Comparison of ENCODE assay signal across 8 cellular contexts in genomic region chr1:207828485-207829158, GRCh38.
DNase-seq lines count a peak whose midpoint lies in the region; ATAC-seq and TF ChIP-seq lines count a peak whose summit lies in the region.

No MANE protein-coding gene starts in this region.

- WGBS in SK-N-SH (ENCODE audit: low lambda C conversion rate): 79% methylated on average over 2 of the region's 2 CpGs
- WGBS in heart left ventricle, 4 donors: 38 to 66% (median 50%) methylated on average over 2 of the region's 2 CpGs

- peaks cover 2% of the 10 kb centered on the region for H3K36me3 Mint-ChIP-seq in progenitor cell of endocrine pancreas (ENCODE audit: insufficient read depth)

- no peaks in the 10 kb centered on the region for H3K27me3 Mint-ChIP-seq in progenitor cell of endocrine pancreas

- H3K4me1 Mint-ChIP-seq in progenitor cell of endocrine pancreas (ENCODE audit: low read depth): peaks cover 28% of the 10 kb centered on the region

- H3K27ac Mint-ChIP-seq in progenitor cell of endocrine pancreas: no peak overlapping the region

- intact Hi-C loops in heart left ventricle (cut with DNase I): loop anchor here (1.0 to 10.0 kb wide), 6 partner anchors 38 to 136 kb away; no protein-coding TSS in a partner anchor

- H3K79me2 ChIP-seq in SK-N-SH (ENCODE audit: insufficient read depth): no peaks in the 10 kb centered on the region

- peaks cover 0 to 5% of the 10 kb centered on the region in 2 experiments for H3K36me3 ChIP-seq in SK-N-SH (replicated peaks in 1 of 2; ENCODE audit: control insufficient read depth in 1 of 2, insufficient read depth in 2 of 2, low read length in 1 of 2)
- no peaks in the 10 kb centered on the region for H3K36me3 ChIP-seq in heart left ventricle

- TF ChIP-seq RAD21 in SK-N-SH (IDR thresholded peaks at IDR 0.05; ENCODE audit: low read length): peak; percentile 80

- CTCF ChIA-PET in SK-N-SH (lab: Yijun Ruan, JAX): interaction anchor here (0.9 to 7.0 kb wide), 15 partner anchors 10 to 134 kb away, joined by 3 to 82 read pairs (median 6); no protein-coding TSS in a partner anchor

- H3K4me2 ChIP-seq in SK-N-SH: no peak overlapping the region

- H3K4me3 ChIP-seq in SK-N-SH (ENCODE audit: low read depth in 2 of 2, low read length in 1 of 2) (no peak overlapping the region), heart left ventricle (no peak overlapping the region)

- ATAC-seq in GM21423 (IDR thresholded peaks at IDR 0.05; ENCODE audit: unreplicated experiment): peak; percentile 15
- ATAC-seq in heart left ventricle: peak; percentile 26 to 61 (median 58)
- no peak for ATAC-seq in HG03520 (IDR thresholded peaks at IDR 0.05; ENCODE audit: unreplicated experiment)

- POLR2A ChIA-PET in SK-N-SH (lab: Yijun Ruan, JAX): interaction anchor here (0.5 kb wide), 1 partner anchor 31 kb away, joined by 4 read pairs; no protein-coding TSS in a partner anchor

- H3K9me3 Mint-ChIP-seq in progenitor cell of endocrine pancreas (ENCODE audit: low read depth): no peaks in the 10 kb centered on the region

- no peaks in the 10 kb centered on the region for H3K9me3 ChIP-seq in SK-N-SH
- H3K9me3 ChIP-seq in heart left ventricle: no peaks in the 10 kb centered on the region

- H3F3A ChIP-seq in SK-N-SH (replicated peaks; ENCODE audit: insufficient read depth): no peaks in the 10 kb centered on the region

- TF ChIP-seq CTCF in SK-N-SH (IDR thresholded peaks at IDR 0.05): peak; percentile 69
- TF ChIP-seq CTCF in heart left ventricle (IDR thresholded peaks at IDR 0.05): peak; percentile 77 to 95 (median 88)
- TF ChIP-seq CTCF in progenitor cell of endocrine pancreas (IDR thresholded peaks at IDR 0.05; ENCODE audit: unreplicated experiment): peak; percentile 53

- DNase-seq in COLO668 (lab: John Stamatoyannopoulos, UW; ENCODE audit: unreplicated experiment) (peak; percentile 67), Kasumi-1 (lab: John Stamatoyannopoulos, UW) (peak; percentile 99 to 100), SK-N-SH (peak; percentile 64), amniotic stem cell (lab: John Stamatoyannopoulos, UW) (peak; percentile 34), heart left ventricle (peak; percentile 79 to 85 (median 81)), progenitor cell of endocrine pancreas (ENCODE audit: low spot score, unreplicated experiment) (no peak)

- H3K27ac ChIP-seq in SK-N-SH (ENCODE audit: low read depth in 2 of 2, low read length in 1 of 2) (no peak overlapping the region), heart left ventricle (peak overlapping the region in 11 of 12 donors; percentile 15 to 100 (median 97))

- H3K4me1 ChIP-seq in SK-N-SH (ENCODE audit: control insufficient read depth in 1 of 2, insufficient read depth in 2 of 2, low read depth in 1 of 2, low read length in 1 of 2) (peaks cover 0 to 18% of the 10 kb centered on the region in 2 experiments; a peak in 2 of 4 replicates), heart left ventricle (peaks cover 13 to 98% (median 85%) of the 10 kb centered on the region in 12 donors)

- no peak overlapping the region for H3K9ac ChIP-seq in SK-N-SH

- no peak for TF ChIP-seq EP300 in SK-N-SH (IDR thresholded peaks at IDR 0.05; ENCODE audit: borderline replicate concordance in 1 of 2, low read depth in 1 of 2, low read length in 1 of 2)

- no peak overlapping the region for H2AFZ ChIP-seq in SK-N-SH (ENCODE audit: low read depth)

- TF ChIP-seq POLR2A in heart left ventricle (IDR thresholded peaks at IDR 0.05): peak in 1 of 2 donors; percentile 12

- no peak overlapping the region for H3K4me3 Mint-ChIP-seq in progenitor cell of endocrine pancreas (ENCODE audit: low read depth)

- H3K9me2 ChIP-seq in SK-N-SH: no peaks in the 10 kb centered on the region

- H3K27me3 ChIP-seq in SK-N-SH (ENCODE audit: insufficient read depth): no peaks in the 10 kb centered on the region
- H3K27me3 ChIP-seq in heart left ventricle: no peaks in the 10 kb centered on the region

- no peaks in the 10 kb centered on the region for H4K20me1 ChIP-seq in SK-N-SH (ENCODE audit: insufficient read depth)

TF ChIP-seq in SK-N-SH, 30 proteins besides CTCF, POLR2A, EP300 and RAD21:
- no peak for TF ChIP-seq JUND (IDR thresholded peaks at IDR 0.05)
- TF ChIP-seq, protein P1, sequence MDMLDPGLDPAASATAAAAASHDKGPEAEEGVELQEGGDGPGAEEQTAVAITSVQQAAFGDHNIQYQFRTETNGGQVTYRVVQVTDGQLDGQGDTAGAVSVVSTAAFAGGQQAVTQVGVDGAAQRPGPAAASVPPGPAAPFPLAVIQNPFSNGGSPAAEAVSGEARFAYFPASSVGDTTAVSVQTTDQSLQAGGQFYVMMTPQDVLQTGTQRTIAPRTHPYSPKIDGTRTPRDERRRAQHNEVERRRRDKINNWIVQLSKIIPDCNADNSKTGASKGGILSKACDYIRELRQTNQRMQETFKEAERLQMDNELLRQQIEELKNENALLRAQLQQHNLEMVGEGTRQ (IDR thresholded peaks at IDR 0.05; ENCODE audit: borderline replicate concordance, low read depth, low read length): no peak
- peak; percentile 75 for TF ChIP-seq SMC3 (IDR thresholded peaks at IDR 0.05; ENCODE audit: low read depth, low read length)
- TF ChIP-seq GATA2 (CRISPR knock-in tag; IDR thresholded peaks at IDR 0.05): no peak
- no peak for TF ChIP-seq MXI1 (IDR thresholded peaks at IDR 0.05; ENCODE audit: low read depth, low read length)
- no peak for TF ChIP-seq ZBTB33 (IDR thresholded peaks at IDR 0.05; ENCODE audit: borderline replicate concordance, low read depth)
- TF ChIP-seq MAX (IDR thresholded peaks at IDR 0.05; ENCODE audit: low read depth): peak; percentile 57

Comparison
In these comparisons a context has a peak if more than half of its experiments do, and no peak if none do; other contexts are left out.
1. H3K27ac ChIP-seq: peak in heart left ventricle (11 of 12); none in SK-N-SH (0 of 2).
2. Peak in every context shown above with its lines, with median percentiles within 50 percentile points of each other: CTCF ChIP-seq.